ENCODE assay signal across 1 cellular context in the genomic region with DNA sequence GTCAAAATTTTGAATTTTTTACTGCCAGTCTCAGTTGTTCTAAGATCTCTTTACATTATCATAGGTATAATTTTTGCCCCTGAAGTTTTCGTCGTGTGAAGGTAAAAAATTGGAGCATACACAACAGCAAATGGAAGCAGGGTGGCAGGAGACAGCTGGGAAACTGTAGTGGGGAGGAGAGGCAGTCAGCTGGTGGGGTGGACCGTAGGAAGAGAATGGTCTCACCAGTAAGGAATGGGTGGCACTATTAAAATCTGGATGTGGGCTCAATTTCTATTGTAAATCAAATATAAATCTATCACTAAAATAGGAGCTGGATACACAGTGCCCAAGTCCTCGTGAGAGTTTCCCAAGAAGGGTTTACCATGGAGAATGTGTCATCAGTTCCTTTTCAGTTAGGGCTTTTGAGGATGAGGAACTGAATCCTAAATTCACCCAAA.
TF ChIP-seq lines count a peak whose summit lies in the region.

No MANE protein-coding gene starts in this region.

TF ChIP-seq in HepG2, 621 proteins besides CTCF, POLR2A, EP300 and RAD21 (continued from another document and continues in another):
- 0 out of 2 replicates have a peak, but pooled peaks have one; percentile 20 for TF ChIP-seq ZFY (CRISPR knock-in tag; IDR thresholded peaks at IDR 0.05)
- TF ChIP-seq NR2C2 (CRISPR knock-in tag; IDR thresholded peaks at IDR 0.05; ENCODE audit: borderline replicate concordance) = no peak
- no peak for TF ChIP-seq ZNF546 (CRISPR knock-in tag; conservative IDR thresholded peaks at IDR 0.05)
- no peak for TF ChIP-seq GLI4 (CRISPR knock-in tag; IDR thresholded peaks at IDR 0.05; ENCODE audit: borderline replicate concordance)
- 0 out of 2 replicates have a peak, but pooled peaks have one; percentile 15 for TF ChIP-seq JUND (CRISPR knock-in tag; IDR thresholded peaks at IDR 0.05)
- TF ChIP-seq, protein P1, sequence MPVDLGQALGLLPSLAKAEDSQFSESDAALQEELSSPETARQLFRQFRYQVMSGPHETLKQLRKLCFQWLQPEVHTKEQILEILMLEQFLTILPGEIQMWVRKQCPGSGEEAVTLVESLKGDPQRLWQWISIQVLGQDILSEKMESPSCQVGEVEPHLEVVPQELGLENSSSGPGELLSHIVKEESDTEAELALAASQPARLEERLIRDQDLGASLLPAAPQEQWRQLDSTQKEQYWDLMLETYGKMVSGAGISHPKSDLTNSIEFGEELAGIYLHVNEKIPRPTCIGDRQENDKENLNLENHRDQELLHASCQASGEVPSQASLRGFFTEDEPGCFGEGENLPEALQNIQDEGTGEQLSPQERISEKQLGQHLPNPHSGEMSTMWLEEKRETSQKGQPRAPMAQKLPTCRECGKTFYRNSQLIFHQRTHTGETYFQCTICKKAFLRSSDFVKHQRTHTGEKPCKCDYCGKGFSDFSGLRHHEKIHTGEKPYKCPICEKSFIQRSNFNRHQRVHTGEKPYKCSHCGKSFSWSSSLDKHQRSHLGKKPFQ (CRISPR knock-in tag; IDR thresholded peaks at IDR 0.05; ENCODE audit: insufficient replicate concordance) = no peak
- TF ChIP-seq ZNF383 (CRISPR knock-in tag; IDR thresholded peaks at IDR 0.05; ENCODE audit: borderline replicate concordance) = no peak
- TF ChIP-seq ARID2 (CRISPR knock-in tag; IDR thresholded peaks at IDR 0.05; ENCODE audit: borderline replicate concordance) = no peak
- no peak for TF ChIP-seq RELA (CRISPR knock-in tag; IDR thresholded peaks at IDR 0.05)
- TF ChIP-seq, protein P2, sequence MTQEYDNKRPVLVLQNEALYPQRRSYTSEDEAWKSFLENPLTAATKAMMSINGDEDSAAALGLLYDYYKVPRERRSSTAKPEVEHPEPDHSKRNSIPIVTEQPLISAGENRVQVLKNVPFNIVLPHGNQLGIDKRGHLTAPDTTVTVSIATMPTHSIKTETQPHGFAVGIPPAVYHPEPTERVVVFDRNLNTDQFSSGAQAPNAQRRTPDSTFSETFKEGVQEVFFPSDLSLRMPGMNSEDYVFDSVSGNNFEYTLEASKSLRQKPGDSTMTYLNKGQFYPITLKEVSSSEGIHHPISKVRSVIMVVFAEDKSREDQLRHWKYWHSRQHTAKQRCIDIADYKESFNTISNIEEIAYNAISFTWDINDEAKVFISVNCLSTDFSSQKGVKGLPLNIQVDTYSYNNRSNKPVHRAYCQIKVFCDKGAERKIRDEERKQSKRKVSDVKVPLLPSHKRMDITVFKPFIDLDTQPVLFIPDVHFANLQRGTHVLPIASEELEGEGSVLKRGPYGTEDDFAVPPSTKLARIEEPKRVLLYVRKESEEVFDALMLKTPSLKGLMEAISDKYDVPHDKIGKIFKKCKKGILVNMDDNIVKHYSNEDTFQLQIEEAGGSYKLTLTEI (CRISPR knock-in tag; conservative IDR thresholded peaks at IDR 0.05) = no peak
- TF ChIP-seq ZNF768 (CRISPR knock-in tag; IDR thresholded peaks at IDR 0.05) = no peak
- TF ChIP-seq ZFP36 (IDR thresholded peaks at IDR 0.05; ENCODE audit: borderline replicate concordance, low read depth, low read length, partially characterized antibody) = no peak
- no peak for TF ChIP-seq XBP1 (CRISPR knock-in tag; IDR thresholded peaks at IDR 0.05)
- TF ChIP-seq FOXA3 (CRISPR knock-in tag; IDR thresholded peaks at IDR 0.05) = no peak
- no peak for TF ChIP-seq ZNF234 (CRISPR knock-in tag; conservative IDR thresholded peaks at IDR 0.05)
- TF ChIP-seq ARNT (IDR thresholded peaks at IDR 0.05) = no peak
- TF ChIP-seq, protein P3, sequence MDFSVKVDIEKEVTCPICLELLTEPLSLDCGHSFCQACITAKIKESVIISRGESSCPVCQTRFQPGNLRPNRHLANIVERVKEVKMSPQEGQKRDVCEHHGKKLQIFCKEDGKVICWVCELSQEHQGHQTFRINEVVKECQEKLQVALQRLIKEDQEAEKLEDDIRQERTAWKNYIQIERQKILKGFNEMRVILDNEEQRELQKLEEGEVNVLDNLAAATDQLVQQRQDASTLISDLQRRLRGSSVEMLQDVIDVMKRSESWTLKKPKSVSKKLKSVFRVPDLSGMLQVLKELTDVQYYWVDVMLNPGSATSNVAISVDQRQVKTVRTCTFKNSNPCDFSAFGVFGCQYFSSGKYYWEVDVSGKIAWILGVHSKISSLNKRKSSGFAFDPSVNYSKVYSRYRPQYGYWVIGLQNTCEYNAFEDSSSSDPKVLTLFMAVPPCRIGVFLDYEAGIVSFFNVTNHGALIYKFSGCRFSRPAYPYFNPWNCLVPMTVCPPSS (IDR thresholded peaks at IDR 0.05) = no peak
- TF ChIP-seq, protein P4, sequence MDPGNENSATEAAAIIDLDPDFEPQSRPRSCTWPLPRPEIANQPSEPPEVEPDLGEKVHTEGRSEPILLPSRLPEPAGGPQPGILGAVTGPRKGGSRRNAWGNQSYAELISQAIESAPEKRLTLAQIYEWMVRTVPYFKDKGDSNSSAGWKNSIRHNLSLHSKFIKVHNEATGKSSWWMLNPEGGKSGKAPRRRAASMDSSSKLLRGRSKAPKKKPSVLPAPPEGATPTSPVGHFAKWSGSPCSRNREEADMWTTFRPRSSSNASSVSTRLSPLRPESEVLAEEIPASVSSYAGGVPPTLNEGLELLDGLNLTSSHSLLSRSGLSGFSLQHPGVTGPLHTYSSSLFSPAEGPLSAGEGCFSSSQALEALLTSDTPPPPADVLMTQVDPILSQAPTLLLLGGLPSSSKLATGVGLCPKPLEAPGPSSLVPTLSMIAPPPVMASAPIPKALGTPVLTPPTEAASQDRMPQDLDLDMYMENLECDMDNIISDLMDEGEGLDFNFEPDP (CRISPR knock-in tag; conservative IDR thresholded peaks at IDR 0.05) = 0 out of 2 replicates have a peak, but pooled peaks have one; percentile 35
- TF ChIP-seq, protein P5, sequence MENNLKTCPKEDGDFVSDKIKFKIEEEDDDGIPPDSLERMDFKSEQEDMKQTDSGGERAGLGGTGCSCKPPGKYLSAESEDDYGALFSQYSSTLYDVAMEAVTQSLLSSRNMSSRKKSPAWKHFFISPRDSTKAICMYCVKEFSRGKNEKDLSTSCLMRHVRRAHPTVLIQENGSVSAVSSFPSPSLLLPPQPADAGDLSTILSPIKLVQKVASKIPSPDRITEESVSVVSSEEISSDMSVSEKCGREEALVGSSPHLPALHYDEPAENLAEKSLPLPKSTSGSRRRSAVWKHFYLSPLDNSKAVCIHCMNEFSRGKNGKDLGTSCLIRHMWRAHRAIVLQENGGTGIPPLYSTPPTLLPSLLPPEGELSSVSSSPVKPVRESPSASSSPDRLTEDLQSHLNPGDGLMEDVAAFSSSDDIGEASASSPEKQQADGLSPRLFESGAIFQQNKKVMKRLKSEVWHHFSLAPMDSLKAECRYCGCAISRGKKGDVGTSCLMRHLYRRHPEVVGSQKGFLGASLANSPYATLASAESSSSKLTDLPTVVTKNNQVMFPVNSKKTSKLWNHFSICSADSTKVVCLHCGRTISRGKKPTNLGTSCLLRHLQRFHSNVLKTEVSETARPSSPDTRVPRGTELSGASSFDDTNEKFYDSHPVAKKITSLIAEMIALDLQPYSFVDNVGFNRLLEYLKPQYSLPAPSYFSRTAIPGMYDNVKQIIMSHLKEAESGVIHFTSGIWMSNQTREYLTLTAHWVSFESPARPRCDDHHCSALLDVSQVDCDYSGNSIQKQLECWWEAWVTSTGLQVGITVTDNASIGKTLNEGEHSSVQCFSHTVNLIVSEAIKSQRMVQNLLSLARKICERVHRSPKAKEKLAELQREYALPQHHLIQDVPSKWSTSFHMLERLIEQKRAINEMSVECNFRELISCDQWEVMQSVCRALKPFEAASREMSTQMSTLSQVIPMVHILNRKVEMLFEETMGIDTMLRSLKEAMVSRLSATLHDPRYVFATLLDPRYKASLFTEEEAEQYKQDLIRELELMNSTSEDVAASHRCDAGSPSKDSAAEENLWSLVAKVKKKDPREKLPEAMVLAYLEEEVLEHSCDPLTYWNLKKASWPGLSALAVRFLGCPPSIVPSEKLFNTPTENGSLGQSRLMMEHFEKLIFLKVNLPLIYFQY (CRISPR knock-in tag; IDR thresholded peaks at IDR 0.05; ENCODE audit: borderline replicate concordance) = no peak
- peak; percentile 23; the same call in 1 of the 2 replicates for TF ChIP-seq STAG1 (CRISPR knock-in tag; IDR thresholded peaks at IDR 0.05)
- TF ChIP-seq, protein P6, sequence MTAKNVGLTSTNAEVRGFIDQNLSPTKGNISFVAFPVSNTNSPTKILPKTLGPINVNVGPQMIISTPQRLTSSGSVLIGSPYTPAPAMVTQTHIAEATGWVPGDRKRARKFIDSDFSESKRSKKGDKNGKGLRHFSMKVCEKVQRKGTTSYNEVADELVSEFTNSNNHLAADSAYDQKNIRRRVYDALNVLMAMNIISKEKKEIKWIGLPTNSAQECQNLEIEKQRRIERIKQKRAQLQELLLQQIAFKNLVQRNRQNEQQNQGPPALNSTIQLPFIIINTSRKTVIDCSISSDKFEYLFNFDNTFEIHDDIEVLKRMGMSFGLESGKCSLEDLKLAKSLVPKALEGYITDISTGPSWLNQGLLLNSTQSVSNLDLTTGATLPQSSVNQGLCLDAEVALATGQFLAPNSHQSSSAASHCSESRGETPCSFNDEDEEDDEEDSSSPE (CRISPR knock-in tag; IDR thresholded peaks at IDR 0.05) = no peak
- no peak for TF ChIP-seq ZNF839 (CRISPR knock-in tag; IDR thresholded peaks at IDR 0.05; ENCODE audit: borderline replicate concordance)
- peak; percentile 10; the same call in 1 of the 2 replicates for TF ChIP-seq ATF1 (CRISPR knock-in tag; IDR thresholded peaks at IDR 0.05)
- TF ChIP-seq ZNF543 (CRISPR knock-in tag; IDR thresholded peaks at IDR 0.05) = no peak
- TF ChIP-seq ZNF713 (CRISPR knock-in tag; IDR thresholded peaks at IDR 0.05) = no peak
- no peak for TF ChIP-seq ZNF552 (CRISPR knock-in tag; IDR thresholded peaks at IDR 0.05; ENCODE audit: borderline replicate concordance)
- TF ChIP-seq AGO2 (optimal IDR thresholded peaks at IDR 0.05; ENCODE audit: low read depth, low read length) = no peak
- no peak for TF ChIP-seq TGIF2 (CRISPR knock-in tag; IDR thresholded peaks at IDR 0.05)
- TF ChIP-seq HNRNPH1 (optimal IDR thresholded peaks at IDR 0.05; ENCODE audit: low read depth, low read length) = no peak
- TF ChIP-seq HOXD1 (CRISPR knock-in tag; IDR thresholded peaks at IDR 0.05) = peak; percentile 16; the same call in 1 of the 2 replicates
- no peak for TF ChIP-seq ATRX (CRISPR knock-in tag; IDR thresholded peaks at IDR 0.05; ENCODE audit: borderline replicate concordance)
- no peak for TF ChIP-seq NCOA1 (CRISPR knock-in tag; IDR thresholded peaks at IDR 0.05)
- TF ChIP-seq ZSCAN29 (CRISPR knock-in tag; conservative IDR thresholded peaks at IDR 0.05) = no peak
- TF ChIP-seq DNMT1 (CRISPR knock-in tag; IDR thresholded peaks at IDR 0.05) = no peak
- TF ChIP-seq, protein P7, sequence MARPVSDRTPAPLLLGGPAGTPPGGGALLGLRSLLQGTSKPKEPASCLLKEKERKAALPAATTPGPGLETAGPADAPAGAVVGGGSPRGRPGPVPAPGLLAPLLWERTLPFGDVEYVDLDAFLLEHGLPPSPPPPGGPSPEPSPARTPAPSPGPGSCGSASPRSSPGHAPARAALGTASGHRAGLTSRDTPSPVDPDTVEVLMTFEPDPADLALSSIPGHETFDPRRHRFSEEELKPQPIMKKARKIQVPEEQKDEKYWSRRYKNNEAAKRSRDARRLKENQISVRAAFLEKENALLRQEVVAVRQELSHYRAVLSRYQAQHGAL (CRISPR knock-in tag; IDR thresholded peaks at IDR 0.05; ENCODE audit: not compliant biosample characterization) = no peak
- no peak for TF ChIP-seq BORCS8-MEF2B (CRISPR knock-in tag; IDR thresholded peaks at IDR 0.05)
- no peak for TF ChIP-seq ZNF432 (CRISPR knock-in tag; IDR thresholded peaks at IDR 0.05; ENCODE audit: borderline replicate concordance)
- TF ChIP-seq HNRNPL (IDR thresholded peaks at IDR 0.05; ENCODE audit: low read depth, low read length) = peak; percentile 21; the same call in 1 of the 2 replicates
- TF ChIP-seq, protein P8, sequence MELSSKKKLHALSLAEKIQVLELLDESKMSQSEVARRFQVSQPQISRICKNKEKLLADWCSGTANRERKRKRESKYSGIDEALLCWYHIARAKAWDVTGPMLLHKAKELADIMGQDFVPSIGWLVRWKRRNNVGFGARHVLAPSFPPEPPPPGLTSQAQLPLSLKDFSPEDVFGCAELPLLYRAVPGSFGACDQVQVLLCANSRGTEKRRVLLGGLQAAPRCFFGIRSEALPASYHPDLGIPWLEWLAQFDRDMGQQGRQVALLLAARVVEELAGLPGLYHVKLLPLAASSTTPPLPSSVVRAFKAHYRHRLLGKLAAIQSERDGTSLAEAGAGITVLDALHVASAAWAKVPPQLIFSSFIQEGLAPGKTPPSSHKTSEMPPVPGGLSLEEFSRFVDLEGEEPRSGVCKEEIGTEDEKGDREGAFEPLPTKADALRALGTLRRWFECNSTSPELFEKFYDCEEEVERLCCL (CRISPR knock-in tag; IDR thresholded peaks at IDR 0.05; ENCODE audit: borderline replicate concordance) = no peak
- no peak for TF ChIP-seq ZNF577 (CRISPR knock-in tag; IDR thresholded peaks at IDR 0.05; ENCODE audit: borderline replicate concordance, low read depth)
- TF ChIP-seq ZNF382 (CRISPR knock-in tag; IDR thresholded peaks at IDR 0.05; ENCODE audit: borderline replicate concordance) = no peak
- TF ChIP-seq ZNF746 (CRISPR knock-in tag; IDR thresholded peaks at IDR 0.05) = no peak
- no peak for TF ChIP-seq HOXA7 (CRISPR knock-in tag; IDR thresholded peaks at IDR 0.05)
- TF ChIP-seq ZNF33B (CRISPR knock-in tag; IDR thresholded peaks at IDR 0.05) = no peak
- no peak for TF ChIP-seq ZNF451 (CRISPR knock-in tag; IDR thresholded peaks at IDR 0.05)
- TF ChIP-seq ZNF207 (IDR thresholded peaks at IDR 0.05; ENCODE audit: borderline replicate concordance) = no peak
- TF ChIP-seq, protein P9, sequence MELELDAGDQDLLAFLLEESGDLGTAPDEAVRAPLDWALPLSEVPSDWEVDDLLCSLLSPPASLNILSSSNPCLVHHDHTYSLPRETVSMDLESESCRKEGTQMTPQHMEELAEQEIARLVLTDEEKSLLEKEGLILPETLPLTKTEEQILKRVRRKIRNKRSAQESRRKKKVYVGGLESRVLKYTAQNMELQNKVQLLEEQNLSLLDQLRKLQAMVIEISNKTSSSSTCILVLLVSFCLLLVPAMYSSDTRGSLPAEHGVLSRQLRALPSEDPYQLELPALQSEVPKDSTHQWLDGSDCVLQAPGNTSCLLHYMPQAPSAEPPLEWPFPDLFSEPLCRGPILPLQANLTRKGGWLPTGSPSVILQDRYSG (CRISPR knock-in tag; IDR thresholded peaks at IDR 0.05) = no peak
- TF ChIP-seq RFX5 (IDR thresholded peaks at IDR 0.05; ENCODE audit: low read depth, low read length) = no peak
- no peak for TF ChIP-seq RARG (CRISPR knock-in tag; IDR thresholded peaks at IDR 0.05; ENCODE audit: low read depth)
- peak; percentile 39; the same call in 1 of the 2 replicates for TF ChIP-seq YEATS4 (CRISPR knock-in tag; IDR thresholded peaks at IDR 0.05; ENCODE audit: borderline replicate concordance)
- TF ChIP-seq, protein P10, sequence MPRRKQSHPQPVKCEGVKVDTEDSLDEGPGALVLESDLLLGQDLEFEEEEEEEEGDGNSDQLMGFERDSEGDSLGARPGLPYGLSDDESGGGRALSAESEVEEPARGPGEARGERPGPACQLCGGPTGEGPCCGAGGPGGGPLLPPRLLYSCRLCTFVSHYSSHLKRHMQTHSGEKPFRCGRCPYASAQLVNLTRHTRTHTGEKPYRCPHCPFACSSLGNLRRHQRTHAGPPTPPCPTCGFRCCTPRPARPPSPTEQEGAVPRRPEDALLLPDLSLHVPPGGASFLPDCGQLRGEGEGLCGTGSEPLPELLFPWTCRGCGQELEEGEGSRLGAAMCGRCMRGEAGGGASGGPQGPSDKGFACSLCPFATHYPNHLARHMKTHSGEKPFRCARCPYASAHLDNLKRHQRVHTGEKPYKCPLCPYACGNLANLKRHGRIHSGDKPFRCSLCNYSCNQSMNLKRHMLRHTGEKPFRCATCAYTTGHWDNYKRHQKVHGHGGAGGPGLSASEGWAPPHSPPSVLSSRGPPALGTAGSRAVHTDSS (CRISPR knock-in tag; conservative IDR thresholded peaks at IDR 0.05) = no peak
- no peak for TF ChIP-seq MAFG (CRISPR knock-in tag; IDR thresholded peaks at IDR 0.05)
